17 cellular contexts compared by ENCODE assay signal in genomic region chr16:67445441-67445912, GRCh38. TPM values are rescaled to one million over a fixed set of nuclear protein-coding genes. Genes with fewer than 3 reads are reported as not detected.
DNase-seq lines count a peak whose midpoint lies in the region; ATAC-seq and TF ChIP-seq lines count a peak whose summit lies in the region.
"Had no signal": no experiment of that assay in that cellular context is flagged by ENCODE, and none has a peak within 500 bp of the region (broad histone marks: within the 10 kb centered on the region; RNA-seq: fewer than 3 reads in every experiment).

No MANE protein-coding gene starts in this region.

- no peaks in the 10 kb centered on the region for H3K36me3 Mint-ChIP-seq in activated naive CD8-positive, alpha-beta T cell treated with anti-CD3 and anti-CD28 coated beads for 36 hours
- H3K36me3 Mint-ChIP-seq in activated naive CD8-positive, alpha-beta T cell treated with anti-CD3 and anti-CD28 coated beads, Interleukin-2, amount 50 U/mL, for 24 hours (ENCODE audit: low read depth) = no peaks in the 10 kb centered on the region
- no peaks in the 10 kb centered on the region for H3K36me3 Mint-ChIP-seq in Caco-2 (ENCODE audit: insufficient read depth, unreplicated experiment)

- H3K27ac ChIP-seq in right lobe of liver (peak overlapping the region in 2 of 3 donors; percentile 52 to 62), transverse colon (peak overlapping the region; percentile 86 to 94 (median 88))
- H3K27ac ChIP-seq: hepatocyte had no signal

- H3K27me3 ChIP-seq in right lobe of liver (no peaks in the 10 kb centered on the region), transverse colon (no peaks in the 10 kb centered on the region), Caco-2 (replicated peaks; ENCODE audit: control insufficient read depth, insufficient read depth, low read length) (no peaks in the 10 kb centered on the region), BE2C (no peaks in the 10 kb centered on the region)
- H3K27me3 ChIP-seq: hepatocyte, testis had no signal

- H3K9me3 Mint-ChIP-seq in activated naive CD8-positive, alpha-beta T cell treated with anti-CD3 and anti-CD28 coated beads for 36 hours = no peaks in the 10 kb centered on the region
- H3K9me3 Mint-ChIP-seq in activated naive CD8-positive, alpha-beta T cell treated with anti-CD3 and anti-CD28 coated beads, Interleukin-2, amount 50 U/mL, for 24 hours = no peaks in the 10 kb centered on the region
- no peaks in the 10 kb centered on the region for H3K9me3 Mint-ChIP-seq in Caco-2 (ENCODE audit: unreplicated experiment)

- no peaks in the 10 kb centered on the region for H3K36me3 ChIP-seq in right lobe of liver
- H3K36me3 ChIP-seq in transverse colon = no peaks in the 10 kb centered on the region
- H3K36me3 ChIP-seq in Caco-2 (ENCODE audit: control insufficient read depth, insufficient read depth, low read length) = peaks cover 2% of the 10 kb centered on the region
- H3K36me3 ChIP-seq in BE2C = peaks cover 8% of the 10 kb centered on the region; the same call in 1 of the 2 replicates

- WGBS in right lobe of liver (ENCODE audit: insufficient coverage, low coverage, low lambda C conversion rate, missing lambda C conversion rate) = 50% methylated on average over 2 of the region's 3 CpGs
- 71% methylated on average over 3 of the region's 3 CpGs; no CpG with 5 or more reads in 1 of the 2 donors for WGBS in transverse colon (ENCODE audit: low coverage in 1 of 2), 2 donors

- no peak for ATAC-seq in activated naive CD8-positive, alpha-beta T cell treated with anti-CD3 and anti-CD28 coated beads, Interleukin-2, amount 50 U/mL, for 24 hours
- peak; percentile 63 to 73 (median 68) for ATAC-seq in right lobe of liver
- ATAC-seq: activated CD4-positive, alpha-beta T cell treated with anti-CD3 and anti-CD28 coated beads for 36 hours had no signal

- H3K27ac Mint-ChIP-seq in activated naive CD8-positive, alpha-beta T cell treated with anti-CD3 and anti-CD28 coated beads for 36 hours = peak overlapping the region; percentile 38
- no peak overlapping the region for H3K27ac Mint-ChIP-seq in activated naive CD8-positive, alpha-beta T cell treated with anti-CD3 and anti-CD28 coated beads, Interleukin-2, amount 50 U/mL, for 24 hours
- H3K27ac Mint-ChIP-seq in Caco-2 (ENCODE audit: unreplicated experiment) = no peak overlapping the region
- H3K27ac Mint-ChIP-seq: activated CD4-positive, alpha-beta T cell treated with anti-CD3 and anti-CD28 coated beads for 36 hours had no signal

- intact Hi-C loops in right lobe of liver (cut with DNase I) = no loop called here
- intact Hi-C loops in transverse colon (cut with DNase I; ENCODE audit: low total_unique reads) = no loop called here
- intact Hi-C loops in Caco-2 (cut with micrococcal nuclease; ENCODE audit: unreplicated experiment) = loop anchor here (5.0 kb wide), 1 partner anchor 168 kb away; the partner anchor contains the start of gene PLEKHG4

- in situ Hi-C loops in transverse colon (cut with MboI; ENCODE audit: low pct_ligation_motif_present in 1 of 4, low pct_unique_long_range_greater_than_20kb in 1 of 4, low sequenced_read_pairs in 3 of 4) = no loop called here

- H3K4me3 Mint-ChIP-seq in activated naive CD8-positive, alpha-beta T cell treated with anti-CD3 and anti-CD28 coated beads for 36 hours = no peak overlapping the region
- no peak overlapping the region for H3K4me3 Mint-ChIP-seq in activated naive CD8-positive, alpha-beta T cell treated with anti-CD3 and anti-CD28 coated beads, Interleukin-2, amount 50 U/mL, for 24 hours
- no peak overlapping the region for H3K4me3 Mint-ChIP-seq in Caco-2 (ENCODE audit: unreplicated experiment)
- H3K4me3 Mint-ChIP-seq: activated CD4-positive, alpha-beta T cell treated with anti-CD3 and anti-CD28 coated beads for 36 hours had no signal

- DNase-seq in activated naive CD8-positive, alpha-beta T cell treated with anti-CD3 and anti-CD28 coated beads for 36 hours = no peak
- no peak for DNase-seq in activated naive CD8-positive, alpha-beta T cell treated with anti-CD3 and anti-CD28 coated beads, Interleukin-2, amount 50 U/mL, for 24 hours
- DNase-seq in cardiac fibroblast (ENCODE audit: low read depth in 2 of 2) = no peak
- DNase-seq in right lobe of liver = peak; percentile 83 to 96 (median 93)
- peak; percentile 8 for DNase-seq in transverse colon
- no peak for DNase-seq in Caco-2
- no peak for DNase-seq in NOMO-1 (lab: John Stamatoyannopoulos, UW; ENCODE audit: unreplicated experiment in 2 of 2)
- no peak for DNase-seq in BE2C
- DNase-seq: activated CD4-positive, alpha-beta T cell treated with anti-CD3 and anti-CD28 coated beads for 36 hours; NCI-H1105; NCI-H446 treated with DMSO at 0.1 percent for 48 hours; nucleus accumbens; T-helper 1 cell had no signal

- no peaks in the 10 kb centered on the region for H3K4me1 Mint-ChIP-seq in activated naive CD8-positive, alpha-beta T cell treated with anti-CD3 and anti-CD28 coated beads for 36 hours
- H3K4me1 Mint-ChIP-seq in activated naive CD8-positive, alpha-beta T cell treated with anti-CD3 and anti-CD28 coated beads, Interleukin-2, amount 50 U/mL, for 24 hours = no peaks in the 10 kb centered on the region
- H3K4me1 Mint-ChIP-seq in Caco-2 (ENCODE audit: low read depth, unreplicated experiment) = no peaks in the 10 kb centered on the region
- H3K4me1 Mint-ChIP-seq: activated CD4-positive, alpha-beta T cell treated with anti-CD3 and anti-CD28 coated beads for 36 hours had no signal

- CTCF ChIA-PET in Caco-2 (lab: Charles Lee) = interaction anchor here (0.5 to 3.7 kb wide), 4 partner anchors 17 to 199 kb away, joined by 3 to 19 read pairs (median 4); no protein-coding TSS in a partner anchor

- TF ChIP-seq EP300 in transverse colon (IDR thresholded peaks at IDR 0.05; ENCODE audit: low read depth) = no peak

- H3K9me3 ChIP-seq in right lobe of liver (no peaks in the 10 kb centered on the region), transverse colon (no peaks in the 10 kb centered on the region), Caco-2 (no peaks in the 10 kb centered on the region), BE2C (no peaks in the 10 kb centered on the region)
- H3K9me3 ChIP-seq: testis had no signal

- POLR2A ChIA-PET in Caco-2 (lab: Charles Lee) = no interaction called here

- H3K4me1 ChIP-seq in right lobe of liver (peaks cover 5 to 87% (median 53%) of the 10 kb centered on the region in 4 donors), transverse colon (peaks cover 89 to 98% (median 94%) of the 10 kb centered on the region in 4 donors), Caco-2 (no peaks in the 10 kb centered on the region), BE2C (peaks cover 17% of the 10 kb centered on the region)

- BruUV-seq in Caco-2 (replicated peaks; lab: Mats Ljungman, UMichigan) = no TSS peak

- H3K27me3 Mint-ChIP-seq in activated naive CD8-positive, alpha-beta T cell treated with anti-CD3 and anti-CD28 coated beads for 36 hours = no peaks in the 10 kb centered on the region
- no peaks in the 10 kb centered on the region for H3K27me3 Mint-ChIP-seq in activated naive CD8-positive, alpha-beta T cell treated with anti-CD3 and anti-CD28 coated beads, Interleukin-2, amount 50 U/mL, for 24 hours
- no peaks in the 10 kb centered on the region for H3K27me3 Mint-ChIP-seq in Caco-2 (ENCODE audit: insufficient read depth, unreplicated experiment)
- H3K27me3 Mint-ChIP-seq: activated CD4-positive, alpha-beta T cell treated with anti-CD3 and anti-CD28 coated beads for 36 hours had no signal

- peak; percentile 11 for TF ChIP-seq CTCF in cardiac fibroblast (IDR thresholded peaks at IDR 0.05; ENCODE audit: low read depth, low read length)
- TF ChIP-seq CTCF in right lobe of liver (IDR thresholded peaks at IDR 0.05) = peak in 3 of 4 donors; percentile 12 to 28 (median 25)
- peak in 1 of 5 experiments; percentile 28 for TF ChIP-seq CTCF in transverse colon (IDR thresholded peaks at IDR 0.05)
- TF ChIP-seq CTCF in Caco-2 (IDR thresholded peaks at IDR 0.05; ENCODE audit: insufficient read depth in 1 of 2, low read depth in 1 of 2, low read length in 1 of 2, severe bottlenecking in 1 of 2, unreplicated experiment in 1 of 2) = peak in 1 of 2 experiments; percentile 16
- TF ChIP-seq CTCF in BE2C (IDR thresholded peaks at IDR 0.05; ENCODE audit: low read depth, low read length) = no peak

- TF ChIP-seq POLR2A in right lobe of liver (IDR thresholded peaks at IDR 0.05) (no peak), transverse colon (IDR thresholded peaks at IDR 0.05) (no peak)

- H3K4me3 ChIP-seq in cardiac fibroblast (replicated peaks in 1 of 2; ENCODE audit: low read depth in 2 of 2, low read length in 2 of 2) (no peak overlapping the region), right lobe of liver (no peak overlapping the region), transverse colon (no peak overlapping the region), Caco-2 (ENCODE audit: low read depth, low read length) (no peak overlapping the region), BE2C (ENCODE audit: low read depth, low read length) (no peak overlapping the region)
- H3K4me3 ChIP-seq: hepatocyte, testis had no signal

RNA-seq across cellular contexts. Expression of gene HSD11B2, which starts 14.6 kb away (rescaled TPM):
- 1 to 10 TPM; 2.8 to 3.1 TPM for total RNA-seq in activated naive CD8-positive, alpha-beta T cell treated with anti-CD3 and anti-CD28 coated beads for 36 hours
- total RNA-seq in right lobe of liver (1 to 10 TPM; 1.3 to 2.7 (median 2.1) TPM), transverse colon (1,000 to 10,000 TPM in 1 of 4 donors, 100 to 1,000 TPM in 3; 667 to 1,081 (median 790) TPM), Caco-2 (2022) (11.3 and 12.3 TPM in 2 replicates)
- polyA plus RNA-seq in BE2C (2012; ENCODE audit: insufficient read depth, insufficient read length, low read depth) = 1.1 TPM
- total RNA-seq: endothelial cell of umbilical vein had no signal

RNA-seq across cellular contexts. Expression of gene ZDHHC1, which starts 29.2 kb away (rescaled TPM):
- 1 to 10 TPM in 1 of 2 experiments, under 1 TPM in 1; 0.76 to 1.2 TPM for total RNA-seq in activated naive CD8-positive, alpha-beta T cell treated with anti-CD3 and anti-CD28 coated beads for 36 hours
- 1 to 10 TPM; 1.2 to 4.0 (median 1.8) TPM for total RNA-seq in right lobe of liver
- 10 to 100 TPM in 2 of 4 donors, 1 to 10 TPM in 2; 7.1 to 36.3 (median 20.5) TPM for total RNA-seq in transverse colon
- 1.0 and 1.3 TPM in 2 replicates for total RNA-seq in Caco-2 (2022)
- 4.9 TPM for polyA plus RNA-seq in BE2C (2012; ENCODE audit: insufficient read depth, insufficient read length, low read depth)

RNA-seq across cellular contexts. Expression of gene ATP6V0D1, which starts 35.5 kb away (rescaled TPM):
- 10 to 100 TPM; 33.0 to 33.6 TPM for total RNA-seq in activated naive CD8-positive, alpha-beta T cell treated with anti-CD3 and anti-CD28 coated beads for 36 hours
- total RNA-seq in right lobe of liver (10 to 100 TPM; 33.6 to 84.6 (median 47.0) TPM), transverse colon (100 to 1,000 TPM; 218 to 457 (median 386) TPM), Caco-2 (2022) (107 and 110 TPM in 2 replicates)
- 180 TPM for polyA plus RNA-seq in BE2C (2012; ENCODE audit: insufficient read depth, insufficient read length, low read depth)

RNA-seq across cellular contexts. Expression of gene AGRP, which starts 37.9 kb away (rescaled TPM):
- under 1 TPM in 1 of 2 experiments, not detected in 1; 0.40 TPM for total RNA-seq in activated naive CD8-positive, alpha-beta T cell treated with anti-CD3 and anti-CD28 coated beads for 36 hours
- not detected for total RNA-seq in right lobe of liver
- not detected for total RNA-seq in transverse colon
- not detected in 2 replicates for total RNA-seq in Caco-2 (2022)
- polyA plus RNA-seq in BE2C (2012; ENCODE audit: insufficient read depth, insufficient read length, low read depth) = 2.0 TPM
- total RNA-seq: activated CD4-positive, alpha-beta T cell treated with anti-CD3 and anti-CD28 coated beads for 36 hours; endothelial cell of umbilical vein; left cardiac atrium had no signal
- polyA plus RNA-seq: endothelial cell of umbilical vein had no signal

RNA-seq across cellular contexts. Expression of gene TPPP3, which starts 52.2 kb away (rescaled TPM):
- not detected for total RNA-seq in activated naive CD8-positive, alpha-beta T cell treated with anti-CD3 and anti-CD28 coated beads for 36 hours
- total RNA-seq in right lobe of liver = under 1 TPM in 5 of 6 experiments, not detected in 1; 0.24 to 0.65 (median 0.37) TPM
- total RNA-seq in transverse colon = 10 to 100 TPM in 1 of 4 donors, 1 to 10 TPM in 2, not detected in 1; 3.5 to 20.9 (median 5.7) TPM
- 0.39 and 0.56 TPM in 2 replicates for total RNA-seq in Caco-2 (2022)
- polyA plus RNA-seq in BE2C (2012; ENCODE audit: insufficient read depth, insufficient read length, low read depth) = 28.0 TPM
- total RNA-seq: activated CD4-positive, alpha-beta T cell treated with anti-CD3 and anti-CD28 coated beads for 36 hours had no signal

Comparison
In these comparisons a context has a peak if more than half of its experiments do, and no peak if none do; other contexts are left out.
1. DNase-seq: peak in right lobe of liver (3 of 3) and transverse colon (single experiment); none in activated naive CD8-positive, alpha-beta T cell treated with anti-CD3 and anti-CD28 coated beads for 36 hours (single experiment), activated naive CD8-positive, alpha-beta T cell treated with anti-CD3 and anti-CD28 coated beads, Interleukin-2, amount 50 U/mL, for 24 hours (single experiment), cardiac fibroblast (0 of 2), Caco-2 (0 of 2), NOMO-1 (0 of 2) and BE2C (single experiment).
2. RNA of gene HSD11B2, which starts 14.6 kb away (total RNA-seq): 667 to 1,081 TPM in transverse colon; 11.3 to 12.3 TPM in Caco-2, 2.8 to 3.1 TPM in activated naive CD8-positive, alpha-beta T cell treated with anti-CD3 and anti-CD28 coated beads for 36 hours and 1.3 to 2.7 TPM in right lobe of liver; every median in the first group is over 10 times any median in the second.